Comparison of ENCODE assay signal across 8 cellular contexts in genomic region chrX:134764202-134764785, GRCh38. TPM values are rescaled to one million over a fixed set of nuclear protein-coding genes. Genes with fewer than 3 reads are reported as not detected.
DNase-seq lines count a peak whose midpoint lies in the region; ATAC-seq and FAIRE-seq lines count a peak whose summit lies in the region.

No MANE protein-coding gene starts in this region.

- DNase-seq in DMS53 treated with DMSO at 0.1 percent for 48 hours (lab: John Stamatoyannopoulos, UW; ENCODE audit: unreplicated experiment) (peak; percentile 73), H4 (ENCODE audit: low spot score) (peak; percentile 68), NCI-H226 (peak; percentile 12), urothelium cell line (ENCODE audit: low spot score) (peak; percentile 53), amygdala (lab: John Stamatoyannopoulos, UW) (no peak)
- DNase-seq in central memory CD8-positive, alpha-beta T cell (ENCODE audit: low spot score in 2 of 2): no peak
- DNase-seq in activated naive CD4-positive, alpha-beta T cell treated with anti-CD3 and anti-CD28 coated beads for 36 hours: no peak

- no peak overlapping the region for H3K4me3 Mint-ChIP-seq in central memory CD8-positive, alpha-beta T cell
- no peak overlapping the region for H3K4me3 Mint-ChIP-seq in activated naive CD4-positive, alpha-beta T cell treated with anti-CD3 and anti-CD28 coated beads for 36 hours

- H3K4me1 Mint-ChIP-seq in central memory CD8-positive, alpha-beta T cell: no peaks in the 10 kb centered on the region
- H3K4me1 Mint-ChIP-seq in activated naive CD4-positive, alpha-beta T cell treated with anti-CD3 and anti-CD28 coated beads for 36 hours (ENCODE audit: low read depth): peaks cover 3% of the 10 kb centered on the region

- ATAC-seq in central memory CD8-positive, alpha-beta T cell (replicated peaks; ENCODE audit: extremely low read depth, poor library complexity, severe bottlenecking): peak; percentile 52
- ATAC-seq in GM18868 (IDR thresholded peaks at IDR 0.05; ENCODE audit: unreplicated experiment): no peak

- no peak for FAIRE-seq in urothelium cell line (lab: Jason Lieb, UNC)

- no peaks in the 10 kb centered on the region for H3K27me3 Mint-ChIP-seq in central memory CD8-positive, alpha-beta T cell
- H3K27me3 Mint-ChIP-seq in activated naive CD4-positive, alpha-beta T cell treated with anti-CD3 and anti-CD28 coated beads for 36 hours (ENCODE audit: low read depth): no peaks in the 10 kb centered on the region

- no peak overlapping the region for H3K27ac Mint-ChIP-seq in central memory CD8-positive, alpha-beta T cell (ENCODE audit: low read depth)
- no peak overlapping the region for H3K27ac Mint-ChIP-seq in activated naive CD4-positive, alpha-beta T cell treated with anti-CD3 and anti-CD28 coated beads for 36 hours

- intact Hi-C loops in activated naive CD4-positive, alpha-beta T cell treated with anti-CD3 and anti-CD28 coated beads for 36 hours (cut with micrococcal nuclease): loop anchor here (1.0 to 5.0 kb wide), 2 partner anchors 242 to 280 kb away; no protein-coding TSS in a partner anchor

- H3K36me3 Mint-ChIP-seq in central memory CD8-positive, alpha-beta T cell (ENCODE audit: insufficient read depth): peaks cover 7% of the 10 kb centered on the region
- peaks cover 1% of the 10 kb centered on the region for H3K36me3 Mint-ChIP-seq in activated naive CD4-positive, alpha-beta T cell treated with anti-CD3 and anti-CD28 coated beads for 36 hours (ENCODE audit: low read depth)

- CTCF ChIA-PET in activated naive CD4-positive, alpha-beta T cell treated with anti-CD3 and anti-CD28 coated beads for 36 hours (lab: Charles Lee): interaction anchor here (0.6 to 1.2 kb wide), 3 partner anchors 12 to 243 kb away, joined by 3 to 7 read pairs (median 4); no protein-coding TSS in a partner anchor

- H3K9me3 Mint-ChIP-seq in central memory CD8-positive, alpha-beta T cell: no peaks in the 10 kb centered on the region
- H3K9me3 Mint-ChIP-seq in activated naive CD4-positive, alpha-beta T cell treated with anti-CD3 and anti-CD28 coated beads for 36 hours: no peaks in the 10 kb centered on the region

RNA-seq across cellular contexts. Expression of gene PABIR2, which starts 32.7 kb away (rescaled TPM):
- 12.8 and 14.8 TPM in 2 replicates for total RNA-seq in H4 (2014; rRNA removed; shearing (Covaris generic))
- 10 to 100 TPM; 55.4 to 58.2 TPM for total RNA-seq in activated naive CD4-positive, alpha-beta T cell treated with anti-CD3 and anti-CD28 coated beads for 36 hours

Comparison
In these comparisons a context has a peak if more than half of its experiments do, and no peak if none do; other contexts are left out.
1. DNase-seq: peak in DMS53 treated with DMSO at 0.1 percent for 48 hours (single experiment), H4 (single experiment), NCI-H226 (single experiment) and urothelium cell line (single experiment); none in central memory CD8-positive, alpha-beta T cell (0 of 2), activated naive CD4-positive, alpha-beta T cell treated with anti-CD3 and anti-CD28 coated beads for 36 hours (single experiment) and amygdala (0 of 56).